In genomic region chr1:62317021-62317768, GRCh38 we compare ENCODE assay signal across 19 cellular contexts. TPM values are rescaled to one million over a fixed set of nuclear protein-coding genes. Genes with fewer than 3 reads are reported as not detected.
DNase-seq lines count a peak whose midpoint lies in the region; ATAC-seq and TF ChIP-seq lines count a peak whose summit lies in the region.
"Had no signal": no experiment of that assay in that cellular context is flagged by ENCODE, and none has a peak within 500 bp of the region (broad histone marks: within the 10 kb centered on the region; RNA-seq: fewer than 3 reads in every experiment).

No MANE protein-coding gene starts in this region.

- H3K4me1 Mint-ChIP-seq in brain = peaks cover 48% of the 10 kb centered on the region
- peaks cover 57% of the 10 kb centered on the region for H3K4me1 Mint-ChIP-seq in nephron progenitor cell
- peaks cover 0 to 6% of the 10 kb centered on the region in 2 donors for H3K4me1 Mint-ChIP-seq in stimulated activated naive B cell treated with anti-CD40 and anti-IgM and Interleukin-4, amounts not matched to agents 10 μg/mL and 1 μg/mL and 100 μg/mL, for 72 hours

- no peak overlapping the region for H2AFZ ChIP-seq in OCI-LY7 (ENCODE audit: low read length)

- no peak overlapping the region for H3K4me3 ChIP-seq in OCI-LY7 (ENCODE audit: low read depth, low read length, poor library complexity, severe bottlenecking)
- H3K4me3 ChIP-seq: SJCRH30 had no signal

- H3K9me3 Mint-ChIP-seq in brain = peaks cover 0 to 6% (median 0%) of the 10 kb centered on the region in 5 experiments
- peaks cover 11% of the 10 kb centered on the region for H3K9me3 Mint-ChIP-seq in nephron progenitor cell
- no peaks in the 10 kb centered on the region for H3K9me3 Mint-ChIP-seq in stimulated activated naive B cell treated with anti-CD40 and anti-IgM and Interleukin-4, amounts not matched to agents 10 μg/mL and 1 μg/mL and 100 μg/mL, for 72 hours

- H3K36me3 ChIP-seq in OCI-LY7 (ENCODE audit: insufficient read depth, low read length) = no peaks in the 10 kb centered on the region
- H3K36me3 ChIP-seq: SJCRH30 had no signal

- CTCF ChIA-PET in OCI-LY7 (lab: Charles Lee; ENCODE audit: unreplicated experiment) = no interaction called here

- H4K20me1 ChIP-seq in OCI-LY7 (ENCODE audit: insufficient read depth, low read length) = no peaks in the 10 kb centered on the region

- ATAC-seq in stimulated activated naive B cell treated with anti-CD40 and anti-IgM and Interleukin-4, amounts not matched to agents 10 μg/mL and 1 μg/mL and 100 μg/mL, for 72 hours (replicated peaks) = peak; percentile 56 to 74
- no peak for ATAC-seq in HG02763 (IDR thresholded peaks at IDR 0.05; ENCODE audit: unreplicated experiment)
- ATAC-seq: PC-3 had no signal

- BruUV-seq in OCI-LY7 (replicated peaks; lab: Mats Ljungman, UMichigan) = no TSS peak

- TF ChIP-seq CTCF in brain (conservative IDR thresholded peaks at IDR 0.05) (no peak), nephron progenitor cell (IDR thresholded peaks at IDR 0.05) (no peak), OCI-LY7 (conservative IDR thresholded peaks at IDR 0.05; ENCODE audit: low read length) (no peak)

- H3K4me1 ChIP-seq in OCI-LY7 (ENCODE audit: insufficient read depth, low read length, poor library complexity, severe bottlenecking) = no peaks in the 10 kb centered on the region

- H3K36me3 Mint-ChIP-seq in brain (no peaks in the 10 kb centered on the region), nephron progenitor cell (ENCODE audit: low read depth) (no peaks in the 10 kb centered on the region)
- H3K36me3 Mint-ChIP-seq in stimulated activated naive B cell treated with anti-CD40 and anti-IgM and Interleukin-4, amounts not matched to agents 10 μg/mL and 1 μg/mL and 100 μg/mL, for 72 hours = no peaks in the 10 kb centered on the region

- H3K27ac ChIP-seq in OCI-LY7 (ENCODE audit: low read depth, low read length, poor library complexity, severe bottlenecking) = no peak overlapping the region
- H3K27ac ChIP-seq: RWPE1, SJCRH30 had no signal

- no peaks in the 10 kb centered on the region for H3K79me2 ChIP-seq in OCI-LY7 (ENCODE audit: insufficient read depth, low read depth, low read length)

- H3K9me3 ChIP-seq in OCI-LY7 (ENCODE audit: low read length) = no peaks in the 10 kb centered on the region
- H3K9me3 ChIP-seq: SJCRH30 had no signal

- POLR2A ChIA-PET in OCI-LY7 (lab: Charles Lee) = no interaction called here

- peak overlapping the region in 3 of 5 experiments; percentile 11 to 57 (median 37) for H3K27ac Mint-ChIP-seq in brain
- H3K27ac Mint-ChIP-seq in nephron progenitor cell = no peak overlapping the region
- no peak overlapping the region for H3K27ac Mint-ChIP-seq in stimulated activated naive B cell treated with anti-CD40 and anti-IgM and Interleukin-4, amounts not matched to agents 10 μg/mL and 1 μg/mL and 100 μg/mL, for 72 hours

- peaks cover 62% of the 10 kb centered on the region for H3K27me3 Mint-ChIP-seq in brain
- peaks cover 88% of the 10 kb centered on the region for H3K27me3 Mint-ChIP-seq in nephron progenitor cell (ENCODE audit: low read depth, poor library complexity)
- H3K27me3 Mint-ChIP-seq in stimulated activated naive B cell treated with anti-CD40 and anti-IgM and Interleukin-4, amounts not matched to agents 10 μg/mL and 1 μg/mL and 100 μg/mL, for 72 hours = peaks cover 36 to 54% of the 10 kb centered on the region in 2 donors

- peak overlapping the region in 4 of 5 experiments; percentile 76 to 87 (median 80) for H3K4me3 Mint-ChIP-seq in brain
- peak overlapping the region; percentile 81 for H3K4me3 Mint-ChIP-seq in nephron progenitor cell
- H3K4me3 Mint-ChIP-seq in stimulated activated naive B cell treated with anti-CD40 and anti-IgM and Interleukin-4, amounts not matched to agents 10 μg/mL and 1 μg/mL and 100 μg/mL, for 72 hours = no peak overlapping the region

- DNase-seq in M059J (ENCODE audit: low read depth) = peak; percentile 26
- no peak for DNase-seq in nephron progenitor cell
- no peak for DNase-seq in stimulated activated naive B cell treated with anti-CD40 and anti-IgM and Interleukin-4, amounts not matched to agents 10 μg/mL and 1 μg/mL and 100 μg/mL, for 72 hours
- no peak for DNase-seq in OCI-LY7 (ENCODE audit: low spot score)
- no peak for DNase-seq in activated CD4-positive, CD25-positive, alpha-beta regulatory T cell (lab: John Stamatoyannopoulos, UW)
- DNase-seq: ACHN, COR-L47, DMS153, Karpas-422, MM.1S, NCI-H1092 treated with DMSO at 0.1 percent for 48 hours, NCI-H1694, NCI-H2107, NCI-H345, PC-3, SJCRH30 had no signal

- H3K9me2 ChIP-seq in OCI-LY7 (ENCODE audit: insufficient read depth, low read length) = no peaks in the 10 kb centered on the region

- intact Hi-C loops in OCI-LY7 (cut with micrococcal nuclease; ENCODE audit: unreplicated experiment) = no loop called here

- no peak overlapping the region for H3K4me2 ChIP-seq in OCI-LY7 (ENCODE audit: low read length)

RNA-seq across cellular contexts. Expression of gene KANK4, which starts 2.0 kb away (rescaled TPM):
- total RNA-seq in M059J (2014; rRNA removed; shearing (Covaris generic)) = 21.4 and 27.2 TPM in 2 replicates
- polyA plus RNA-seq in brain (ENCODE audit: insufficient read depth, low read depth, low replicate concordance) = 1.7 TPM
- total RNA-seq in OCI-LY7 (2014; rRNA removed; shearing (Covaris generic)) = not detected in 2 replicates
- not detected in 2 replicates for total RNA-seq in OCI-LY7 (2022)
- total RNA-seq: PC-3 had no signal

Comparison
In these comparisons a context has a peak if more than half of its experiments do, and no peak if none do; other contexts are left out.
1. H3K27ac Mint-ChIP-seq: peak in brain (3 of 5); none in nephron progenitor cell (single experiment) and stimulated activated naive B cell treated with anti-CD40 and anti-IgM and Interleukin-4, amounts not matched to agents 10 μg/mL and 1 μg/mL and 100 μg/mL, for 72 hours (single experiment).
2. H3K4me3 Mint-ChIP-seq: peak in brain (4 of 5) and nephron progenitor cell (single experiment); none in stimulated activated naive B cell treated with anti-CD40 and anti-IgM and Interleukin-4, amounts not matched to agents 10 μg/mL and 1 μg/mL and 100 μg/mL, for 72 hours (0 of 2).
3. RNA of gene KANK4, which starts 2.0 kb away (total RNA-seq): 21.4 to 27.2 TPM in M059J; not detected in OCI-LY7; every median in the first group is over 10 times any median in the second.